ENCODE assay signal across 18 cellular contexts in genomic region chr5:115472601-115473000, GRCh38.
DNase-seq lines count a peak whose midpoint lies in the region; ATAC-seq, FAIRE-seq and TF ChIP-seq lines count a peak whose summit lies in the region.
"Had no signal": no experiment of that assay in that cellular context is flagged by ENCODE, and none has a peak within 500 bp of the region (broad histone marks: within the 10 kb centered on the region; RNA-seq: fewer than 3 reads in every experiment).

No MANE protein-coding gene starts in this region.

- no peaks in the 10 kb centered on the region for H3K23me2 ChIP-seq in H1 (ENCODE audit: low read depth, low read length)

- no peaks in the 10 kb centered on the region for H3K27me3 ChIP-seq in GM23248 (replicated peaks; ENCODE audit: insufficient read depth)
- no peaks in the 10 kb centered on the region for H3K27me3 ChIP-seq in H1 (replicated peaks in 1 of 4; ENCODE audit: control insufficient read depth in 3 of 4, extremely low read depth in 1 of 4, insufficient read depth in 3 of 4, low read length in 3 of 4)
- peaks cover 0 to 5% (median 0%) of the 10 kb centered on the region in 3 experiments for H3K27me3 ChIP-seq in neuronal stem cell (ENCODE audit: control insufficient read depth in 3 of 3, insufficient read depth in 3 of 3, low read depth in 1 of 3, low read length in 3 of 3)
- H3K27me3 ChIP-seq: gastroesophageal sphincter had no signal

- H3K9me3 ChIP-seq in GM23248 (ENCODE audit: low read depth) (no peaks in the 10 kb centered on the region), H1 (ENCODE audit: insufficient read depth in 2 of 2, low read depth in 1 of 2, low read length in 1 of 2) (no peaks in the 10 kb centered on the region), neuronal stem cell (replicated peaks in 1 of 2; ENCODE audit: control insufficient read depth in 2 of 2, insufficient read depth in 1 of 2, low read depth in 1 of 2, low read length in 2 of 2) (no peaks in the 10 kb centered on the region)
- H3K9me3 ChIP-seq: gastroesophageal sphincter had no signal

- H4K91ac ChIP-seq in H1 (replicated peaks; ENCODE audit: insufficient read length, low read length) = no peak overlapping the region
- peak overlapping the region; percentile 16 for H4K91ac ChIP-seq in neuronal stem cell (ENCODE audit: low read depth, low read length, poor library complexity)

- H3K23ac ChIP-seq in H1 (ENCODE audit: insufficient read length) (no peak overlapping the region), neuronal stem cell (ENCODE audit: low read depth, low read length, poor library complexity) (no peak overlapping the region)

- H3K36me3 ChIP-seq in GM23248 (ENCODE audit: low read depth) (no peaks in the 10 kb centered on the region), H1 (ENCODE audit: control insufficient read depth in 2 of 4, insufficient read depth in 4 of 4, low read length in 3 of 4) (no peaks in the 10 kb centered on the region), neuronal stem cell (replicated peaks in 1 of 2; ENCODE audit: control insufficient read depth in 2 of 2, insufficient read depth in 2 of 2, low read length in 2 of 2) (no peaks in the 10 kb centered on the region)
- H3K36me3 ChIP-seq: gastroesophageal sphincter had no signal

- no peak overlapping the region for H3K14ac ChIP-seq in H1 (ENCODE audit: insufficient read length)
- H3K14ac ChIP-seq in neuronal stem cell (ENCODE audit: low read length) = no peak overlapping the region

- H3K27ac ChIP-seq in GM23248 (no peak overlapping the region), H1 (ENCODE audit: low read depth, low read length) (no peak overlapping the region), neuronal stem cell (replicated peaks; ENCODE audit: low read length) (no peak overlapping the region)
- H3K27ac ChIP-seq: skin epidermis had no signal

- H2BK5ac ChIP-seq in H1 (ENCODE audit: low read depth, low read length) (no peak overlapping the region), neuronal stem cell (ENCODE audit: low read length) (no peak overlapping the region)

- TF ChIP-seq POLR2A in H1 (IDR thresholded peaks at IDR 0.05; ENCODE audit: control extremely low read depth in 1 of 2, low read depth in 2 of 2, low read length in 2 of 2) = no peak

- no peak overlapping the region for H2BK120ac ChIP-seq in H1 (replicated peaks; ENCODE audit: low read depth, low read length)
- H2BK120ac ChIP-seq in neuronal stem cell (ENCODE audit: low read depth, low read length) = no peak overlapping the region

- no peak overlapping the region; the same call in 1 of the 2 replicates for H3K18ac ChIP-seq in H1 (ENCODE audit: extremely low read depth, low read length)
- no peak overlapping the region for H3K18ac ChIP-seq in neuronal stem cell (ENCODE audit: low read length)

- H4K20me1 ChIP-seq in GM23248 (ENCODE audit: insufficient read depth) (no peaks in the 10 kb centered on the region), H1 (replicated peaks in 1 of 2; ENCODE audit: control insufficient read depth in 1 of 2, insufficient read depth in 2 of 2, low read length in 2 of 2) (no peaks in the 10 kb centered on the region)

- H3K4me3 ChIP-seq in GM23248 (no peak overlapping the region), H1 (ENCODE audit: extremely low read depth in 1 of 4, insufficient read depth in 2 of 4, low read depth in 3 of 4, low read length in 4 of 4) (no peak overlapping the region), neuronal stem cell (ENCODE audit: low read length in 2 of 2) (no peak overlapping the region)
- H3K4me3 ChIP-seq: gastroesophageal sphincter, skin epidermis had no signal

- H3K56ac ChIP-seq in H1 (replicated peaks; ENCODE audit: insufficient read length, low read depth, low read length) = no peak overlapping the region

- H2BK12ac ChIP-seq in H1 (ENCODE audit: low read depth, low read length) (no peak overlapping the region), neuronal stem cell (ENCODE audit: low read length) (no peak overlapping the region)

- H3K4me1 ChIP-seq in GM23248 (ENCODE audit: insufficient read depth) (no peaks in the 10 kb centered on the region), H1 (replicated peaks in 1 of 4; ENCODE audit: control insufficient read depth in 3 of 4, insufficient read depth in 4 of 4, low read length in 3 of 4) (peaks cover 0 to 2% (median under 1%) of the 10 kb centered on the region in 4 experiments; a peak in 4 of 7 replicates), neuronal stem cell (ENCODE audit: control insufficient read depth in 2 of 2, insufficient read depth in 1 of 2, low read depth in 1 of 2, low read length in 2 of 2) (peaks cover 0 to 1% of the 10 kb centered on the region in 2 donors)

- ATAC-seq in HG03354 (IDR thresholded peaks at IDR 0.05; ENCODE audit: poor library complexity, severe bottlenecking, unreplicated experiment) = no peak
- ATAC-seq: gastroesophageal sphincter; naive thymus-derived CD8-positive, alpha-beta T cell; SK-N-SH treated with all-trans-retinoic acid at 6 μM for 48 hours had no signal

- H3K4me2 ChIP-seq in GM23248 (ENCODE audit: unreplicated experiment) (no peak overlapping the region), H1 (ENCODE audit: insufficient read depth in 1 of 2, low read depth in 2 of 2, low read length in 2 of 2) (0 out of 4 replicates have a peak overlapping the region, but pooled peaks of 1 of the 2 experiments have one; percentile 18), neuronal stem cell (ENCODE audit: insufficient read depth, low read length, poor library complexity, severe bottlenecking) (no peak overlapping the region)

- no peak for TF ChIP-seq EP300 in H1 (IDR thresholded peaks at IDR 0.05; ENCODE audit: borderline replicate concordance in 1 of 2, low read depth in 2 of 2, low read length in 2 of 2)

- no peaks in the 10 kb centered on the region for H3F3A ChIP-seq in GM23248 (ENCODE audit: insufficient read depth)

- FAIRE-seq in H1 (lab: Jason Lieb, UNC) (peak; percentile 24), frontal cortex (lab: Jason Lieb, UNC) (no peak)
- FAIRE-seq: G401.6, H54, islet of Langerhans had no signal

- H3K79me1 ChIP-seq in H1 (ENCODE audit: low read depth, low read length) (no peaks in the 10 kb centered on the region), neuronal stem cell (ENCODE audit: low read depth, low read length) (no peaks in the 10 kb centered on the region)

- no peak for TF ChIP-seq CTCF in H1 (IDR thresholded peaks at IDR 0.05; ENCODE audit: control extremely low read depth in 1 of 3, insufficient read depth in 1 of 3, low read depth in 1 of 3, low read length in 3 of 3)

- H2BK15ac ChIP-seq in H1 (ENCODE audit: low read length) (no peak overlapping the region), neuronal stem cell (ENCODE audit: low read length) (no peak overlapping the region)

- no peak overlapping the region for H2AK5ac ChIP-seq in H1 (ENCODE audit: low read depth, low read length)
- H2AK5ac ChIP-seq in neuronal stem cell (ENCODE audit: low read depth, low read length) = no peak overlapping the region

- peak; percentile 3 for DNase-seq in GM23248
- DNase-seq in NCI-H345 (lab: John Stamatoyannopoulos, UW) = peak; percentile 45
- DNase-seq in H1 (ENCODE audit: low read depth in 1 of 2, low spot score in 2 of 2) = no peak
- no peak for DNase-seq in neuronal stem cell (ENCODE audit: low spot score)
- no peak for DNase-seq in frontal cortex (ENCODE audit: low spot score in 2 of 2)
- no peak for DNase-seq in DMS153 (lab: John Stamatoyannopoulos, UW)
- no peak for DNase-seq in HUDEP-2 (lab: John Stamatoyannopoulos, UW; ENCODE audit: unreplicated experiment in 76 of 76)
- DNase-seq: activated CD4-positive, alpha-beta T cell treated with anti-CD3 and anti-CD28 coated beads for 48 hours; aorta; naive thymus-derived CD8-positive, alpha-beta T cell; NCI-H1048 had no signal

- no peak overlapping the region for H4K5ac ChIP-seq in H1 (ENCODE audit: insufficient read length, low read depth, low read length)

- H2AFZ ChIP-seq in GM23248 (0 out of 2 replicates have a peak overlapping the region, but pooled peaks have one; percentile 23), H1 (ENCODE audit: low read length) (no peak overlapping the region), neuronal stem cell (ENCODE audit: low read length) (peak overlapping the region; percentile 40)

- POLR2A ChIA-PET in H1 (lab: Charles Lee; ENCODE audit: partially characterized antibody) = no interaction called here

- H2BK20ac ChIP-seq in H1 (ENCODE audit: low read length) = no peak overlapping the region

- TF ChIP-seq RAD21 in H1 (IDR thresholded peaks at IDR 0.05 in 1 of 2, conservative IDR thresholded peaks at IDR 0.05 in 1 of 2; ENCODE audit: low read depth in 2 of 2, low read length in 2 of 2) = no peak

- CTCF ChIA-PET in H1 (lab: Charles Lee; ENCODE audit: partially characterized antibody) = interaction anchor here (0.6 to 1.7 kb wide), 4 partner anchors 13 to 163 kb away, joined by 3 to 6 read pairs (median 3); no protein-coding TSS in a partner anchor

- H4K8ac ChIP-seq in H1 (ENCODE audit: extremely low read depth, insufficient read depth, low read length) = no peak overlapping the region
- H4K8ac ChIP-seq in neuronal stem cell (ENCODE audit: low read depth, low read length) = no peak overlapping the region

- H3K4ac ChIP-seq in H1 (replicated peaks; ENCODE audit: insufficient read length, low read depth, low read length) (no peak overlapping the region), neuronal stem cell (ENCODE audit: low read length) (no peak overlapping the region)

- H3K9ac ChIP-seq in GM23248 (no peak overlapping the region), H1 (replicated peaks in 1 of 4; ENCODE audit: extremely low read depth in 1 of 4, low read depth in 3 of 4, low read length in 3 of 4) (no peak overlapping the region), neuronal stem cell (ENCODE audit: low read depth, low read length, poor library complexity) (no peak overlapping the region)

- no peaks in the 10 kb centered on the region for H3K9me2 ChIP-seq in GM23248 (ENCODE audit: insufficient read depth)

- WGBS in GM23248 (ENCODE audit: low coverage in 1 of 2, low lambda C conversion rate in 2 of 2, missing lambda C conversion rate in 2 of 2), 2 experiments = 34% methylated on average over 4 of the region's 4 CpGs
- 76% methylated on average over 4 of the region's 4 CpGs; no CpG with 5 or more reads in 1 of the 2 experiments for WGBS in H1 (ENCODE audit: extremely low coverage in 1 of 2, insufficient coverage in 1 of 2, insufficient read length in 1 of 2, insufficient replicate concordance in 2 of 2, low coverage in 1 of 2, low lambda C conversion rate in 2 of 2, missing lambda C conversion rate in 1 of 2), 2 experiments
- no CpG with 5 or more reads among the region's 4 CpGs for WGBS in neuronal stem cell (ENCODE audit: extremely low coverage in 2 of 2, insufficient read length in 2 of 2, insufficient replicate concordance in 1 of 2), 2 donors

- no peaks in the 10 kb centered on the region for H3K79me2 ChIP-seq in GM23248 (ENCODE audit: insufficient read depth)
- H3K79me2 ChIP-seq in H1 (ENCODE audit: control insufficient read depth in 1 of 2, insufficient read depth in 2 of 2, low read length in 2 of 2) = no peaks in the 10 kb centered on the region

- in situ Hi-C loops in GM23248 (cut with MboI) = no loop called here

TF ChIP-seq in H1, 55 proteins besides CTCF, POLR2A, EP300 and RAD21 (continues in another document):
- no peak for TF ChIP-seq CEBPB (IDR thresholded peaks at IDR 0.05; ENCODE audit: low read depth, low read length)

Comparison
In these comparisons a context has a peak if more than half of its experiments do, and no peak if none do; other contexts are left out.
1. DNase-seq: peak in GM23248 (single experiment) and NCI-H345 (single experiment); none in H1 (0 of 2), neuronal stem cell (single experiment), frontal cortex (0 of 2), DMS153 (single experiment) and HUDEP-2 (0 of 76).